24 cellular contexts compared by ENCODE assay signal in genomic region chr5:178081571-178082244, GRCh38. TPM values are rescaled to one million over a fixed set of nuclear protein-coding genes. Genes with fewer than 3 reads are reported as not detected.
DNase-seq lines count a peak whose midpoint lies in the region; ATAC-seq, FAIRE-seq and TF ChIP-seq lines count a peak whose summit lies in the region.
"Had no signal": no experiment of that assay in that cellular context is flagged by ENCODE, and none has a peak within 500 bp of the region (broad histone marks: within the 10 kb centered on the region; RNA-seq: fewer than 3 reads in every experiment).

No MANE protein-coding gene starts in this region.

- H3K23me2 ChIP-seq in H1 (ENCODE audit: low read depth, low read length) = no peaks in the 10 kb centered on the region

- H2BK120ac ChIP-seq in H1 (replicated peaks; ENCODE audit: low read depth, low read length) = no peak overlapping the region
- no peak overlapping the region for H2BK120ac ChIP-seq in trophoblast cell (ENCODE audit: insufficient read depth, low read length, poor library complexity)

- POLR2A ChIA-PET in H1 (lab: Charles Lee; ENCODE audit: partially characterized antibody) = interaction anchor here (0.7 to 11.1 kb wide), 11 partner anchors 8 to 98 kb away, joined by 3 to 115 read pairs (median 3); partner anchors contain the start of genes N4BP3 and RMND5B

- no peak overlapping the region for H2BK5ac ChIP-seq in H1 (ENCODE audit: low read depth, low read length)
- H2BK5ac ChIP-seq in trophoblast cell (ENCODE audit: low read depth, low read length, poor library complexity) = no peak overlapping the region

- no peak overlapping the region for H2AK5ac ChIP-seq in H1 (ENCODE audit: low read depth, low read length)
- no peak overlapping the region for H2AK5ac ChIP-seq in trophoblast cell (ENCODE audit: low read length)

- no peak overlapping the region for H2BK15ac ChIP-seq in H1 (ENCODE audit: low read length)

- no peak overlapping the region for H4K12ac ChIP-seq in trophoblast cell (ENCODE audit: low read depth, low read length)

- H4K8ac ChIP-seq in H1 (ENCODE audit: extremely low read depth, insufficient read depth, low read length) (no peak overlapping the region), trophoblast cell (ENCODE audit: low read depth, low read length) (no peak overlapping the region)

- no peak overlapping the region for H2BK20ac ChIP-seq in H1 (ENCODE audit: low read length)

- DNase-seq in GM23338 (ENCODE audit: low spot score) = no peak
- peak; percentile 69 for DNase-seq in OCI-M1 (lab: John Stamatoyannopoulos, UW)
- no peak for DNase-seq in H1 (ENCODE audit: low read depth in 1 of 2, low spot score in 2 of 2)
- peak; percentile 88 to 91 for DNase-seq in trophoblast cell
- DNase-seq in activated T-cell treated with anti-CD3 and anti-CD28 coated beads, Interleukin-2, amount 50 U/mL, for 72 hours = no peak
- no peak for DNase-seq in NCI-H526 (lab: John Stamatoyannopoulos, UW)
- no peak for DNase-seq in NCI-H1105 treated with DMSO at 0.1 percent for 48 hours (lab: John Stamatoyannopoulos, UW)
- DNase-seq: Calu3; CD8-positive, alpha-beta T cell; DMS153; HFFc6; KBM-7; NCI-H1092; NCI-H146; NCI-H2029; NCI-H226; NCI-H524 treated with DMSO at 0.1 percent for 48 hours; Right ventricle myocardium superior had no signal

- H3K14ac ChIP-seq in H1 (ENCODE audit: insufficient read length) = no peak overlapping the region
- no peak overlapping the region for H3K14ac ChIP-seq in trophoblast cell (ENCODE audit: low read length)

- TF ChIP-seq CTCF in GM23338 (conservative IDR thresholded peaks at IDR 0.05; ENCODE audit: low read depth in 2 of 2) (no peak), H1 (IDR thresholded peaks at IDR 0.05; ENCODE audit: control extremely low read depth in 1 of 3, insufficient read depth in 1 of 3, low read depth in 1 of 3, low read length in 3 of 3) (no peak)

- H3K4ac ChIP-seq in H1 (replicated peaks; ENCODE audit: insufficient read length, low read depth, low read length) (no peak overlapping the region), trophoblast cell (ENCODE audit: low read depth, low read length) (no peak overlapping the region)

- H3K27me3 ChIP-seq in GM23338 (ENCODE audit: insufficient read depth) (no peaks in the 10 kb centered on the region), H1 (replicated peaks in 1 of 4; ENCODE audit: control insufficient read depth in 3 of 4, extremely low read depth in 1 of 4, insufficient read depth in 3 of 4, low read length in 3 of 4) (no peaks in the 10 kb centered on the region), trophoblast cell (ENCODE audit: insufficient read depth, low read length) (no peaks in the 10 kb centered on the region)
- H3K27me3 ChIP-seq: BLaER1 had no signal

- H3K4me3 ChIP-seq in GM23338 (no peak overlapping the region), H1 (ENCODE audit: extremely low read depth in 1 of 4, insufficient read depth in 2 of 4, low read depth in 3 of 4, low read length in 4 of 4) (no peak overlapping the region), trophoblast cell (ENCODE audit: low read depth, low read length) (no peak overlapping the region)
- H3K4me3 ChIP-seq: BLaER1, SK-N-MC had no signal

- no peak overlapping the region for H3K4me3 Mint-ChIP-seq in GM23338
- H3K4me3 Mint-ChIP-seq in activated T-cell treated with anti-CD3 and anti-CD28 coated beads, Interleukin-2, amount 50 U/mL, for 72 hours = no peak overlapping the region
- H3K4me3 Mint-ChIP-seq: CD8-positive, alpha-beta T cell; HFFc6 had no signal

- H3K36me3 Mint-ChIP-seq in GM23338 (ENCODE audit: low read depth) = no peaks in the 10 kb centered on the region
- H3K36me3 Mint-ChIP-seq in activated T-cell treated with anti-CD3 and anti-CD28 coated beads, Interleukin-2, amount 50 U/mL, for 72 hours (ENCODE audit: insufficient read depth in 2 of 2) = no peaks in the 10 kb centered on the region
- H3K36me3 Mint-ChIP-seq: CD8-positive, alpha-beta T cell had no signal

- no peak for TF ChIP-seq EP300 in H1 (IDR thresholded peaks at IDR 0.05; ENCODE audit: borderline replicate concordance in 1 of 2, low read depth in 2 of 2, low read length in 2 of 2)

- TF ChIP-seq POLR2A in H1 (IDR thresholded peaks at IDR 0.05; ENCODE audit: control extremely low read depth in 1 of 2, low read depth in 2 of 2, low read length in 2 of 2) (no peak), GM18505 (IDR thresholded peaks at IDR 0.05; ENCODE audit: borderline replicate concordance, extremely low read depth, insufficient read depth, insufficient read length) (no peak)

- no peaks in the 10 kb centered on the region for H3K9me3 Mint-ChIP-seq in GM23338
- H3K9me3 Mint-ChIP-seq in activated T-cell treated with anti-CD3 and anti-CD28 coated beads, Interleukin-2, amount 50 U/mL, for 72 hours = no peaks in the 10 kb centered on the region
- H3K9me3 Mint-ChIP-seq: CD8-positive, alpha-beta T cell; HFFc6 had no signal

- H3K9ac ChIP-seq in H1 (replicated peaks in 1 of 4; ENCODE audit: extremely low read depth in 1 of 4, low read depth in 3 of 4, low read length in 3 of 4) (no peak overlapping the region), trophoblast cell (ENCODE audit: low read length) (no peak overlapping the region)
- H3K9ac ChIP-seq: BLaER1 had no signal

- H4K91ac ChIP-seq in H1 (replicated peaks; ENCODE audit: insufficient read length, low read length) (no peak overlapping the region), trophoblast cell (ENCODE audit: low read depth, low read length) (peak overlapping the region; percentile 48)

- H3K4me1 ChIP-seq in GM23338 (ENCODE audit: insufficient read depth) (peaks cover 30% of the 10 kb centered on the region; the same call in 1 of the 2 replicates), H1 (replicated peaks in 1 of 4; ENCODE audit: control insufficient read depth in 3 of 4, insufficient read depth in 4 of 4, low read length in 3 of 4) (peaks cover 0 to 13% (median 5%) of the 10 kb centered on the region in 4 experiments; a peak in 3 of 7 replicates), trophoblast cell (ENCODE audit: control insufficient read depth in 1 of 2, insufficient read depth in 2 of 2, low read length in 2 of 2) (peaks cover 18 to 30% of the 10 kb centered on the region in 2 experiments)

- ATAC-seq in GM23338 = peak; percentile 27; the same call in 2 of the 3 replicates
- ATAC-seq in GM18505 (IDR thresholded peaks at IDR 0.05; ENCODE audit: unreplicated experiment) = no peak
- ATAC-seq in activated T-cell treated with anti-CD3 and anti-CD28 coated beads, Interleukin-2, amount 50 U/mL, for 72 hours (replicated peaks in 1 of 2) = no peak
- ATAC-seq: CD8-positive, alpha-beta T cell had no signal

- H3K79me1 ChIP-seq in H1 (ENCODE audit: low read depth, low read length) (no peaks in the 10 kb centered on the region), trophoblast cell (ENCODE audit: low read length) (peaks cover 7% of the 10 kb centered on the region)

- H3K79me2 ChIP-seq in GM23338 (replicated peaks; ENCODE audit: insufficient read depth) = no peaks in the 10 kb centered on the region
- no peaks in the 10 kb centered on the region for H3K79me2 ChIP-seq in H1 (ENCODE audit: control insufficient read depth in 1 of 2, insufficient read depth in 2 of 2, low read length in 2 of 2)
- H3K79me2 ChIP-seq in trophoblast cell (ENCODE audit: control insufficient read depth, insufficient read depth, low read length, poor library complexity) = no peaks in the 10 kb centered on the region

- H3K36me3 ChIP-seq in GM23338 (ENCODE audit: insufficient read depth) (no peaks in the 10 kb centered on the region), H1 (ENCODE audit: control insufficient read depth in 2 of 4, insufficient read depth in 4 of 4, low read length in 3 of 4) (no peaks in the 10 kb centered on the region), trophoblast cell (ENCODE audit: control insufficient read depth in 1 of 2, insufficient read depth in 2 of 2, low read length in 2 of 2) (no peaks in the 10 kb centered on the region)
- H3K36me3 ChIP-seq: BLaER1 had no signal

- no peaks in the 10 kb centered on the region for H4K20me1 ChIP-seq in GM23338 (replicated peaks; ENCODE audit: insufficient read depth)
- no peaks in the 10 kb centered on the region for H4K20me1 ChIP-seq in H1 (replicated peaks in 1 of 2; ENCODE audit: control insufficient read depth in 1 of 2, insufficient read depth in 2 of 2, low read length in 2 of 2)
- H4K20me1 ChIP-seq: BLaER1 had no signal

- H3K4me1 Mint-ChIP-seq in GM23338 = peaks cover 31% of the 10 kb centered on the region
- no peaks in the 10 kb centered on the region for H3K4me1 Mint-ChIP-seq in activated T-cell treated with anti-CD3 and anti-CD28 coated beads, Interleukin-2, amount 50 U/mL, for 72 hours (ENCODE audit: low read depth)

- H4K5ac ChIP-seq in H1 (ENCODE audit: insufficient read length, low read depth, low read length) = no peak overlapping the region

- H2AFZ ChIP-seq in GM23338 = 0 out of 2 replicates have a peak overlapping the region, but pooled peaks have one; percentile 47
- no peak overlapping the region for H2AFZ ChIP-seq in H1 (ENCODE audit: low read length)
- no peak overlapping the region for H2AFZ ChIP-seq in trophoblast cell (ENCODE audit: insufficient read depth, low read length, poor library complexity)

- CTCF ChIA-PET in H1 (lab: Charles Lee; ENCODE audit: partially characterized antibody) = interaction anchor here (1.3 to 14.6 kb wide), 5 partner anchors 10 to 70 kb away, joined by 3 to 515 read pairs (median 4); partner anchors contain the start of genes N4BP3 and NHP2

- no peak overlapping the region for H3K27ac Mint-ChIP-seq in GM23338
- H3K27ac Mint-ChIP-seq in activated T-cell treated with anti-CD3 and anti-CD28 coated beads, Interleukin-2, amount 50 U/mL, for 72 hours = no peak overlapping the region
- H3K27ac Mint-ChIP-seq: CD8-positive, alpha-beta T cell; HFFc6 had no signal

- H3K23ac ChIP-seq in H1 (ENCODE audit: insufficient read length) (no peak overlapping the region), trophoblast cell (ENCODE audit: low read length) (no peak overlapping the region)

- H3K4me2 ChIP-seq in GM23338 = no peak overlapping the region
- no peak overlapping the region for H3K4me2 ChIP-seq in H1 (ENCODE audit: insufficient read depth in 1 of 2, low read depth in 2 of 2, low read length in 2 of 2)
- peak overlapping the region; percentile 25 for H3K4me2 ChIP-seq in trophoblast cell (ENCODE audit: low read length)
- H3K4me2 ChIP-seq: BLaER1 had no signal

- no peak overlapping the region for H3K56ac ChIP-seq in H1 (replicated peaks; ENCODE audit: insufficient read length, low read depth, low read length)

- H2BK12ac ChIP-seq in H1 (ENCODE audit: low read depth, low read length) (0 out of 2 replicates have a peak overlapping the region, but pooled peaks have one; percentile 68), trophoblast cell (ENCODE audit: low read length) (no peak overlapping the region)

- 0 out of 2 replicates have a peak overlapping the region, but pooled peaks have one; percentile 13 for H3K18ac ChIP-seq in H1 (ENCODE audit: extremely low read depth, low read length)
- no peak overlapping the region for H3K18ac ChIP-seq in trophoblast cell (ENCODE audit: low read length)

- H3K9me3 ChIP-seq in H1 (ENCODE audit: insufficient read depth in 2 of 2, low read depth in 1 of 2, low read length in 1 of 2) (no peaks in the 10 kb centered on the region), trophoblast cell (ENCODE audit: insufficient read depth, low read depth, low read length) (no peaks in the 10 kb centered on the region)
- H3K9me3 ChIP-seq: BLaER1 had no signal

- WGBS in H1 (ENCODE audit: extremely low coverage in 1 of 2, insufficient coverage in 1 of 2, insufficient read length in 1 of 2, insufficient replicate concordance in 2 of 2, low coverage in 1 of 2, low lambda C conversion rate in 2 of 2, missing lambda C conversion rate in 1 of 2), 2 experiments = 79% methylated on average over 11 of the region's 12 CpGs; no CpG with 5 or more reads in 1 of the 2 experiments
- WGBS in trophoblast cell (ENCODE audit: extremely low coverage, insufficient coverage, insufficient read length) = no CpG with 5 or more reads among the region's 12 CpGs

- H3K27ac ChIP-seq in GM23338 (ENCODE audit: low read depth) (no peak overlapping the region), H1 (ENCODE audit: low read depth, low read length) (no peak overlapping the region), trophoblast cell (ENCODE audit: low read depth, low read length) (peak overlapping the region; percentile 68)
- H3K27ac ChIP-seq: BLaER1, SK-N-MC had no signal

- FAIRE-seq in H1 (lab: Jason Lieb, UNC) = no peak
- FAIRE-seq: G401.6, GM12892, GM18507 had no signal

- no peaks in the 10 kb centered on the region for H3K9me2 ChIP-seq in GM23338 (ENCODE audit: insufficient read depth)

- H3K27me3 Mint-ChIP-seq in GM23338 (ENCODE audit: insufficient read depth, low read depth, poor library complexity) = peaks cover 6% of the 10 kb centered on the region
- peaks cover 15% of the 10 kb centered on the region for H3K27me3 Mint-ChIP-seq in activated T-cell treated with anti-CD3 and anti-CD28 coated beads, Interleukin-2, amount 50 U/mL, for 72 hours (ENCODE audit: low read depth)

- H3F3A ChIP-seq in GM23338 (replicated peaks; ENCODE audit: low read depth) = 0 out of 2 replicates have a peak, but pooled peaks cover 2% of the 10 kb centered on the region

- no peak for TF ChIP-seq RAD21 in H1 (IDR thresholded peaks at IDR 0.05 in 1 of 2, conservative IDR thresholded peaks at IDR 0.05 in 1 of 2; ENCODE audit: low read depth in 2 of 2, low read length in 2 of 2)

RNA-seq across cellular contexts. Expression of gene N4BP3, which starts 31.6 kb away (rescaled TPM):
- 52.7 and 58.2 TPM in 2 replicates for total RNA-seq in GM23338 (2014; rRNA removed; shearing (Covaris generic))
- polyA plus RNA-seq in GM23338 (2016; fragmentation: Nextera tagmentation; extraction: Ambion mirVana) = 9.8 and 10.9 TPM in 2 replicates
- 36.0 and 39.2 TPM in 2 replicates for total RNA-seq in H1 (2021; fragmentation: NEBNext Ultra II Directional; extraction: Animal tissue kit (Norgen Biotek cat#: 25700))
- polyA plus RNA-seq in H1 (2011; rRNA removed) = 13.1 and 23.4 TPM in 2 replicates
- 19.4 TPM for polyA plus RNA-seq in H1 (2011; cell fraction: cytosol; rRNA removed)
- 41.9 TPM for polyA plus RNA-seq in H1 (2011; cell fraction: nucleus; rRNA removed)
- 16.8 to 24.3 TPM (median 21.3 TPM) in 4 replicates for polyA plus RNA-seq in H1 (2012, experiment 1 of 2)
- 18.5 TPM for polyA plus RNA-seq in H1 (2012, experiment 2 of 2)
- 16.7 TPM for polyA plus RNA-seq in H1 (2013, experiment 1 of 2)
- 15.9 TPM for polyA plus RNA-seq in H1 (2013, experiment 2 of 2)
- 13.0 and 17.4 TPM in 2 replicates for polyA minus RNA-seq in H1 (2011; rRNA and poly(A)+ RNA removed)
- polyA minus RNA-seq in H1 (2011; cell fraction: cytosol; rRNA and poly(A)+ RNA removed) = 22.0 TPM
- polyA minus RNA-seq in H1 (2011; cell fraction: nucleus; rRNA and poly(A)+ RNA removed) = 32.8 TPM
- 3.0 and 3.2 TPM in 2 replicates for polyA plus RNA-seq in trophoblast cell (2013)
- total RNA-seq in activated T-cell treated with anti-CD3 and anti-CD28 coated beads, Interleukin-2, amount 50 U/mL, for 72 hours = 1 to 10 TPM; 5.6 to 6.0 TPM

RNA-seq across cellular contexts. Expression of gene RMND5B, which starts 49.1 kb away (rescaled TPM):
- 83.7 and 101 TPM in 2 replicates for total RNA-seq in GM23338 (2014; rRNA removed; shearing (Covaris generic))
- polyA plus RNA-seq in GM23338 (2016; fragmentation: Nextera tagmentation; extraction: Ambion mirVana) = 47.5 and 50.6 TPM in 2 replicates
- total RNA-seq in H1 (2021; fragmentation: NEBNext Ultra II Directional; extraction: Animal tissue kit (Norgen Biotek cat#: 25700)) = 74.6 and 75.9 TPM in 2 replicates
- 90.2 and 106 TPM in 2 replicates for polyA plus RNA-seq in H1 (2011; rRNA removed)
- polyA plus RNA-seq in H1 (2011; cell fraction: cytosol; rRNA removed) = 105 TPM
- polyA plus RNA-seq in H1 (2011; cell fraction: nucleus; rRNA removed) = 153 TPM
- polyA plus RNA-seq in H1 (2012, experiment 1 of 2) = 65.3 to 93.7 TPM (median 87.0 TPM) in 4 replicates
- 74.6 TPM for polyA plus RNA-seq in H1 (2012, experiment 2 of 2)
- 53.0 TPM for polyA plus RNA-seq in H1 (2013, experiment 1 of 2)
- polyA plus RNA-seq in H1 (2013, experiment 2 of 2) = 51.3 TPM
- 107 and 109 TPM in 2 replicates for polyA minus RNA-seq in H1 (2011; rRNA and poly(A)+ RNA removed)
- polyA minus RNA-seq in H1 (2011; cell fraction: cytosol; rRNA and poly(A)+ RNA removed) = 52.0 TPM
- polyA minus RNA-seq in H1 (2011; cell fraction: nucleus; rRNA and poly(A)+ RNA removed) = 71.2 TPM
- 12.7 and 13.7 TPM in 2 replicates for polyA plus RNA-seq in trophoblast cell (2013)
- 10 to 100 TPM; 21.5 to 24.5 TPM for total RNA-seq in activated T-cell treated with anti-CD3 and anti-CD28 coated beads, Interleukin-2, amount 50 U/mL, for 72 hours

Comparison
In these comparisons a context has a peak if more than half of its experiments do, and no peak if none do; other contexts are left out.
1. DNase-seq: peak in OCI-M1 (single experiment) and trophoblast cell (2 of 2); none in GM23338 (single experiment), H1 (0 of 2), activated T-cell treated with anti-CD3 and anti-CD28 coated beads, Interleukin-2, amount 50 U/mL, for 72 hours (0 of 2), NCI-H526 (0 of 2) and NCI-H1105 treated with DMSO at 0.1 percent for 48 hours (single experiment).